8 cellular contexts compared by ENCODE assay signal in genomic region chr7:139828880-139829653, GRCh38. TPM values are rescaled to one million over a fixed set of nuclear protein-coding genes. Genes with fewer than 3 reads are reported as not detected.
DNase-seq lines count a peak whose midpoint lies in the region; ATAC-seq, FAIRE-seq and TF ChIP-seq lines count a peak whose summit lies in the region.

TBXAS1 (plus strand) TSS chr7:139829264; CDS start chr7:139829391, 127 bp downstream.

- peaks cover 25% of the 10 kb centered on the region for H3K4me1 Mint-ChIP-seq in memory B cell

- TF ChIP-seq CTCF in LNCaP clone FGC (IDR thresholded peaks at IDR 0.05; ENCODE audit: control insufficient read depth, extremely low read depth, insufficient read depth) (no peak), adrenal gland (IDR thresholded peaks at IDR 0.05) (no peak), upper lobe of right lung (IDR thresholded peaks at IDR 0.05) (no peak)

- H3K27ac ChIP-seq in adrenal gland (peak within 1 kb of the TSS in 3 of 5 donors; percentile 30 to 59 (median 47)), upper lobe of right lung (peak within 1 kb of the TSS; percentile 76)

- no peaks in the 10 kb centered on the region for H3K27me3 ChIP-seq in adrenal gland
- H3K27me3 ChIP-seq in upper lobe of right lung: no peaks in the 10 kb centered on the region

- H3K36me3 ChIP-seq in adrenal gland (replicated peaks in 1 of 2) (no peaks in the 10 kb centered on the region), upper lobe of right lung (no peaks in the 10 kb centered on the region)

- no peaks in the 10 kb centered on the region for H3K9me3 ChIP-seq in adrenal gland (replicated peaks in 1 of 3)
- no peaks in the 10 kb centered on the region for H3K9me3 ChIP-seq in upper lobe of right lung

- H3K27ac Mint-ChIP-seq in memory B cell: peak within 1 kb of the TSS; percentile 88

- peaks cover 2% of the 10 kb centered on the region for H3K36me3 Mint-ChIP-seq in memory B cell

- no peak for FAIRE-seq in H54 (lab: Jason Lieb, UNC)

- ATAC-seq in memory B cell (ENCODE audit: low read depth) (peak; percentile 75), upper lobe of right lung (peak; percentile 89)

- peaks cover 2% of the 10 kb centered on the region for H3K9me3 Mint-ChIP-seq in memory B cell

- 62 to 80% (median 69%) methylated on average over 9 of the region's 9 CpGs for WGBS in adrenal gland, 4 donors

- intact Hi-C loops in adrenal gland (cut with DNase I) (no loop called here), upper lobe of right lung (cut with DNase I) (no loop called here)

- H3K27me3 Mint-ChIP-seq in memory B cell: no peaks in the 10 kb centered on the region

- no peak for TF ChIP-seq POLR2A in adrenal gland (IDR thresholded peaks at IDR 0.05)
- no peak for TF ChIP-seq POLR2A in H54 (IDR thresholded peaks at IDR 0.05; ENCODE audit: low read depth, low read length)

- DNase-seq in activated naive CD4-positive, alpha-beta T cell treated with Interleukin-2 at 50 U/mL for 16 hours: peak; percentile 33
- no peak for DNase-seq in activated naive CD4-positive, alpha-beta T cell treated with anti-CD3 and anti-CD28 coated beads, Interleukin-2, amount 50 U/mL, for 16 hours
- peak; percentile 4 for DNase-seq in LNCaP clone FGC (ENCODE audit: low read depth)
- DNase-seq in adrenal gland: peak in 4 of 7 donors; percentile 25 to 60 (median 26)
- DNase-seq in memory B cell (ENCODE audit: low spot score in 2 of 2): peak in 1 of 2 donors; percentile 13
- DNase-seq in upper lobe of right lung: peak; percentile 70
- no peak for DNase-seq in NCI-H146 treated with DMSO at 0.1 percent for 48 hours (lab: John Stamatoyannopoulos, UW; ENCODE audit: unreplicated experiment)
- no peak for DNase-seq in H54 (ENCODE audit: insufficient read length, low spot score)

- H3K4me3 Mint-ChIP-seq in memory B cell: peak within 1 kb of the TSS; percentile 65

- H3K4me3 ChIP-seq in LNCaP clone FGC (ENCODE audit: low read depth, low read length) (no peak within 1 kb of the TSS), adrenal gland (peak within 1 kb of the TSS in 2 of 4 donors; percentile 9 to 26), upper lobe of right lung (peak within 1 kb of the TSS; percentile 43)

- H3K4me1 ChIP-seq in adrenal gland (replicated peaks in 1 of 2) (no peaks in the 10 kb centered on the region), upper lobe of right lung (peaks cover 19% of the 10 kb centered on the region)

RNA-seq across cellular contexts. Expression of gene TBXAS1, which starts in this region (rescaled TPM):
- 10 to 100 TPM; 15.3 to 87.0 (median 32.3) TPM for total RNA-seq in adrenal gland
- 10 to 100 TPM in 2 of 3 donors, 1 to 10 TPM in 1; 9.0 to 12.8 (median 10.5) TPM for polyA plus RNA-seq in adrenal gland
- total RNA-seq in upper lobe of right lung: 65.4 TPM

Comparison
In these comparisons a context has a peak if more than half of its experiments do, and no peak if none do; other contexts are left out.
1. DNase-seq: peak in activated naive CD4-positive, alpha-beta T cell treated with Interleukin-2 at 50 U/mL for 16 hours (single experiment), LNCaP clone FGC (single experiment), adrenal gland (4 of 7) and upper lobe of right lung (single experiment); none in activated naive CD4-positive, alpha-beta T cell treated with anti-CD3 and anti-CD28 coated beads, Interleukin-2, amount 50 U/mL, for 16 hours (single experiment), NCI-H146 treated with DMSO at 0.1 percent for 48 hours (single experiment) and H54 (single experiment).